8 cellular contexts compared by ENCODE assay signal in genomic region chr1:221839321-221839720, GRCh38.
A peak's percentile ranks its signal among the peaks of the same experiment; 100 is the strongest.
DNase-seq lines count a peak whose midpoint lies in the region; ATAC-seq and TF ChIP-seq lines count a peak whose summit lies in the region.

No MANE protein-coding gene starts in this region.

- H3K4me1 ChIP-seq in vagina: peaks cover 28% of the 10 kb centered on the region

- no peak for TF ChIP-seq POLR2A in vagina (IDR thresholded peaks at IDR 0.05)

- DNase-seq in stimulated activated naive CD8-positive, alpha-beta T cell treated with anti-CD3 and anti-CD28 coated beads, Interleukin-15, Interleukin-2, amounts not matched to agents 100 U/mL and 50 U/mL, for 24 hours: no peak
- no peak for DNase-seq in activated T-helper 1 cell treated with anti-CD3 and anti-CD28 coated beads, Interleukin-12 subunit alpha, Interleukin-12 subunit beta, Interleukin-2, Interleukin-4 antibody, amounts not matched to agents 30 ng/mL and 10 ng/mL and 1 ng/mL, durations not matched to agents 14 hours and 24 hours and 36 hours (ENCODE audit: low spot score)
- no peak for DNase-seq in vagina (ENCODE audit: extremely low spot score in 2 of 2)
- DNase-seq in left ventricle myocardium superior: no peak
- no peak for DNase-seq in activated effector memory CD4-positive, alpha-beta T cell treated with anti-CD3 and anti-CD28 coated beads, Interleukin-2, amount 50 U/mL, for 16 hours
- no peak for DNase-seq in NCI-H2196 (lab: John Stamatoyannopoulos, UW; ENCODE audit: unreplicated experiment)

- no peaks in the 10 kb centered on the region for H3K9me3 Mint-ChIP-seq in stimulated activated naive CD8-positive, alpha-beta T cell treated with anti-CD3 and anti-CD28 coated beads, Interleukin-15, Interleukin-2, amounts not matched to agents 100 ng/mL and 50 ng/mL, for 24 hours
- no peaks in the 10 kb centered on the region for H3K9me3 Mint-ChIP-seq in activated T-helper 1 cell treated with anti-CD3 and anti-CD28 coated beads, Interleukin-12 subunit alpha, Interleukin-12 subunit beta, Interleukin-2, Interleukin-4 antibody, amounts not matched to agents 30 ng/mL and 10 ng/mL and 1 ng/mL, durations not matched to agents 14 hours and 24 hours and 36 hours

- intact Hi-C loops in activated T-helper 1 cell treated with anti-CD3 and anti-CD28 coated beads, Interleukin-12 subunit alpha, Interleukin-12 subunit beta, Interleukin-2, Interleukin-4 antibody, amounts not matched to agents 30 ng/mL and 10 ng/mL and 1 ng/mL, durations not matched to agents 14 hours and 24 hours and 36 hours (cut with micrococcal nuclease): loop anchor here (2.0 kb wide), 1 partner anchor 15 kb away; no protein-coding TSS in a partner anchor
- intact Hi-C loops in vagina (cut with DNase I): no loop called here
- intact Hi-C loops in left ventricle myocardium superior (cut with micrococcal nuclease): no loop called here

- no peaks in the 10 kb centered on the region for H3K9me3 ChIP-seq in vagina

- H3K4me1 Mint-ChIP-seq in stimulated activated naive CD8-positive, alpha-beta T cell treated with anti-CD3 and anti-CD28 coated beads, Interleukin-15, Interleukin-2, amounts not matched to agents 100 ng/mL and 50 ng/mL, for 24 hours (ENCODE audit: low read depth): peaks cover 46% of the 10 kb centered on the region
- H3K4me1 Mint-ChIP-seq in activated T-helper 1 cell treated with anti-CD3 and anti-CD28 coated beads, Interleukin-12 subunit alpha, Interleukin-12 subunit beta, Interleukin-2, Interleukin-4 antibody, amounts not matched to agents 30 ng/mL and 10 ng/mL and 1 ng/mL, durations not matched to agents 14 hours and 24 hours and 36 hours (ENCODE audit: low read depth): peaks cover 63% of the 10 kb centered on the region

- peak overlapping the region; percentile 95 for H3K27ac Mint-ChIP-seq in stimulated activated naive CD8-positive, alpha-beta T cell treated with anti-CD3 and anti-CD28 coated beads, Interleukin-15, Interleukin-2, amounts not matched to agents 100 ng/mL and 50 ng/mL, for 24 hours
- peak overlapping the region; percentile 64 for H3K27ac Mint-ChIP-seq in activated T-helper 1 cell treated with anti-CD3 and anti-CD28 coated beads, Interleukin-12 subunit alpha, Interleukin-12 subunit beta, Interleukin-2, Interleukin-4 antibody, amounts not matched to agents 30 ng/mL and 10 ng/mL and 1 ng/mL, durations not matched to agents 14 hours and 24 hours and 36 hours

- H3K36me3 Mint-ChIP-seq in stimulated activated naive CD8-positive, alpha-beta T cell treated with anti-CD3 and anti-CD28 coated beads, Interleukin-15, Interleukin-2, amounts not matched to agents 100 ng/mL and 50 ng/mL, for 24 hours (ENCODE audit: low read depth): no peaks in the 10 kb centered on the region
- H3K36me3 Mint-ChIP-seq in activated T-helper 1 cell treated with anti-CD3 and anti-CD28 coated beads, Interleukin-12 subunit alpha, Interleukin-12 subunit beta, Interleukin-2, Interleukin-4 antibody, amounts not matched to agents 30 ng/mL and 10 ng/mL and 1 ng/mL, durations not matched to agents 14 hours and 24 hours and 36 hours (ENCODE audit: low read depth): peaks cover 4% of the 10 kb centered on the region

- H3K36me3 ChIP-seq in vagina: no peaks in the 10 kb centered on the region

- peak overlapping the region; percentile 12 for H3K4me3 Mint-ChIP-seq in stimulated activated naive CD8-positive, alpha-beta T cell treated with anti-CD3 and anti-CD28 coated beads, Interleukin-15, Interleukin-2, amounts not matched to agents 100 ng/mL and 50 ng/mL, for 24 hours
- H3K4me3 Mint-ChIP-seq in activated T-helper 1 cell treated with anti-CD3 and anti-CD28 coated beads, Interleukin-12 subunit alpha, Interleukin-12 subunit beta, Interleukin-2, Interleukin-4 antibody, amounts not matched to agents 30 ng/mL and 10 ng/mL and 1 ng/mL, durations not matched to agents 14 hours and 24 hours and 36 hours: no peak overlapping the region

- no peaks in the 10 kb centered on the region for H3K27me3 ChIP-seq in vagina

- no peak overlapping the region for H3K4me3 ChIP-seq in vagina

- H3K27ac ChIP-seq in vagina: peak overlapping the region; percentile 0

- H3K27me3 Mint-ChIP-seq in stimulated activated naive CD8-positive, alpha-beta T cell treated with anti-CD3 and anti-CD28 coated beads, Interleukin-15, Interleukin-2, amounts not matched to agents 100 ng/mL and 50 ng/mL, for 24 hours: peaks cover 4% of the 10 kb centered on the region
- H3K27me3 Mint-ChIP-seq in activated T-helper 1 cell treated with anti-CD3 and anti-CD28 coated beads, Interleukin-12 subunit alpha, Interleukin-12 subunit beta, Interleukin-2, Interleukin-4 antibody, amounts not matched to agents 30 ng/mL and 10 ng/mL and 1 ng/mL, durations not matched to agents 14 hours and 24 hours and 36 hours (ENCODE audit: insufficient read depth): peaks cover 2% of the 10 kb centered on the region

- TF ChIP-seq CTCF in vagina (IDR thresholded peaks at IDR 0.05): no peak

- no peak for ATAC-seq in stimulated activated naive CD8-positive, alpha-beta T cell treated with anti-CD3 and anti-CD28 coated beads, Interleukin-15, Interleukin-2, amounts not matched to agents 100 U/mL and 50 U/mL, for 24 hours
- peak; percentile 15 for ATAC-seq in HG03045 (IDR thresholded peaks at IDR 0.05; ENCODE audit: unreplicated experiment)
- no peak for ATAC-seq in left ventricle myocardium superior
